In genomic region chr6:151665329-151665728, GRCh38 we compare ENCODE assay signal across 1 cellular context.
TF ChIP-seq lines count a peak whose summit lies in the region.

No MANE protein-coding gene starts in this region.

TF ChIP-seq in GM23338, 12 proteins besides CTCF, POLR2A, EP300 and RAD21 (continued from another document):
- TF ChIP-seq, protein P1, sequence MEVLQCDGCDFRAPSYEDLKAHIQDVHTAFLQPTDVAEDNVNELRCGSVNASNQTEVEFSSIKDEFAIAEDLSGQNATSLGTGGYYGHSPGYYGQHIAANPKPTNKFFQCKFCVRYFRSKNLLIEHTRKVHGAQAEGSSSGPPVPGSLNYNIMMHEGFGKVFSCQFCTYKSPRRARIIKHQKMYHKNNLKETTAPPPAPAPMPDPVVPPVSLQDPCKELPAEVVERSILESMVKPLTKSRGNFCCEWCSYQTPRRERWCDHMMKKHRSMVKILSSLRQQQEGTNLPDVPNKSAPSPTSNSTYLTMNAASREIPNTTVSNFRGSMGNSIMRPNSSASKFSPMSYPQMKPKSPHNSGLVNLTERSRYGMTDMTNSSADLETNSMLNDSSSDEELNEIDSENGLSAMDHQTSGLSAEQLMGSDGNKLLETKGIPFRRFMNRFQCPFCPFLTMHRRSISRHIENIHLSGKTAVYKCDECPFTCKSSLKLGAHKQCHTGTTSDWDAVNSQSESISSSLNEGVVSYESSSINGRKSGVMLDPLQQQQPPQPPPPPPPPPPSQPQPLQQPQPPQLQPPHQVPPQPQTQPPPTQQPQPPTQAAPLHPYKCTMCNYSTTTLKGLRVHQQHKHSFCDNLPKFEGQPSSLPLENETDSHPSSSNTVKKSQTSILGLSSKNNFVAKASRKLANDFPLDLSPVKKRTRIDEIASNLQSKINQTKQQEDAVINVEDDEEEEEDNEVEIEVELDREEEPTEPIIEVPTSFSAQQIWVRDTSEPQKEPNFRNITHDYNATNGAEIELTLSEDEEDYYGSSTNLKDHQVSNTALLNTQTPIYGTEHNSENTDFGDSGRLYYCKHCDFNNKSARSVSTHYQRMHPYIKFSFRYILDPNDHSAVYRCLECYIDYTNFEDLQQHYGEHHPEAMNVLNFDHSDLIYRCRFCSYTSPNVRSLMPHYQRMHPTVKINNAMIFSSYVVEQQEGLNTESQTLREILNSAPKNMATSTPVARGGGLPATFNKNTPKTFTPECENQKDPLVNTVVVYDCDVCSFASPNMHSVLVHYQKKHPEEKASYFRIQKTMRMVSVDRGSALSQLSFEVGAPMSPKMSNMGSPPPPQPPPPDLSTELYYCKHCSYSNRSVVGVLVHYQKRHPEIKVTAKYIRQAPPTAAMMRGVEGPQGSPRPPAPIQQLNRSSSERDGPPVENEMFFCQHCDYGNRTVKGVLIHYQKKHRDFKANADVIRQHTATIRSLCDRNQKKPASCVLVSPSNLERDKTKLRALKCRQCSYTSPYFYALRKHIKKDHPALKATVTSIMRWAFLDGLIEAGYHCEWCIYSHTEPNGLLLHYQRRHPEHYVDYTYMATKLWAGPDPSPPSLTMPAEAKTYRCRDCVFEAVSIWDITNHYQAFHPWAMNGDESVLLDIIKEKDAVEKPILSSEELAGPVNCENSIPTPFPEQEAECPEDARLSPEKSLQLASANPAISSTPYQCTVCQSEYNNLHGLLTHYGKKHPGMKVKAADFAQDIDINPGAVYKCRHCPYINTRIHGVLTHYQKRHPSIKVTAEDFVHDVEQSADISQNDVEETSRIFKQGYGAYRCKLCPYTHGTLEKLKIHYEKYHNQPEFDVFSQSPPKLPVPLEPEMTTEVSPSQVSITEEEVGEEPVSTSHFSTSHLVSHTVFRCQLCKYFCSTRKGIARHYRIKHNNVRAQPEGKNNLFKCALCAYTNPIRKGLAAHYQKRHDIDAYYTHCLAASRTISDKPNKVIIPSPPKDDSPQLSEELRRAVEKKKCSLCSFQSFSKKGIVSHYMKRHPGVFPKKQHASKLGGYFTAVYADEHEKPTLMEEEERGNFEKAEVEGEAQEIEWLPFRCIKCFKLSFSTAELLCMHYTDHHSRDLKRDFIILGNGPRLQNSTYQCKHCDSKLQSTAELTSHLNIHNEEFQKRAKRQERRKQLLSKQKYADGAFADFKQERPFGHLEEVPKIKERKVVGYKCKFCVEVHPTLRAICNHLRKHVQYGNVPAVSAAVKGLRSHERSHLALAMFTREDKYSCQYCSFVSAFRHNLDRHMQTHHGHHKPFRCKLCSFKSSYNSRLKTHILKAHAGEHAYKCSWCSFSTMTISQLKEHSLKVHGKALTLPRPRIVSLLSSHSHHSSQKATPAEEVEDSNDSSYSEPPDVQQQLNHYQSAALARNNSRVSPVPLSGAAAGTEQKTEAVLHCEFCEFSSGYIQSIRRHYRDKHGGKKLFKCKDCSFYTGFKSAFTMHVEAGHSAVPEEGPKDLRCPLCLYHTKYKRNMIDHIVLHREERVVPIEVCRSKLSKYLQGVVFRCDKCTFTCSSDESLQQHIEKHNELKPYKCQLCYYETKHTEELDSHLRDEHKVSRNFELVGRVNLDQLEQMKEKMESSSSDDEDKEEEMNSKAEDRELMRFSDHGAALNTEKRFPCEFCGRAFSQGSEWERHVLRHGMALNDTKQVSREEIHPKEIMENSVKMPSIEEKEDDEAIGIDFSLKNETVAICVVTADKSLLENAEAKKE (CRISPR knock-in tag; IDR thresholded peaks at IDR 0.05): no peak
- no peak for TF ChIP-seq JUNB (IDR thresholded peaks at IDR 0.05; ENCODE audit: unreplicated experiment)
- TF ChIP-seq POLR2AphosphoS5 (IDR thresholded peaks at IDR 0.05; ENCODE audit: low read depth): no peak
- no peak for TF ChIP-seq ETS1 (IDR thresholded peaks at IDR 0.05)
TF ChIP-seq in GM23338: peak in this region for 0.
